1 cellular context compared by ENCODE assay signal in the genomic region with DNA sequence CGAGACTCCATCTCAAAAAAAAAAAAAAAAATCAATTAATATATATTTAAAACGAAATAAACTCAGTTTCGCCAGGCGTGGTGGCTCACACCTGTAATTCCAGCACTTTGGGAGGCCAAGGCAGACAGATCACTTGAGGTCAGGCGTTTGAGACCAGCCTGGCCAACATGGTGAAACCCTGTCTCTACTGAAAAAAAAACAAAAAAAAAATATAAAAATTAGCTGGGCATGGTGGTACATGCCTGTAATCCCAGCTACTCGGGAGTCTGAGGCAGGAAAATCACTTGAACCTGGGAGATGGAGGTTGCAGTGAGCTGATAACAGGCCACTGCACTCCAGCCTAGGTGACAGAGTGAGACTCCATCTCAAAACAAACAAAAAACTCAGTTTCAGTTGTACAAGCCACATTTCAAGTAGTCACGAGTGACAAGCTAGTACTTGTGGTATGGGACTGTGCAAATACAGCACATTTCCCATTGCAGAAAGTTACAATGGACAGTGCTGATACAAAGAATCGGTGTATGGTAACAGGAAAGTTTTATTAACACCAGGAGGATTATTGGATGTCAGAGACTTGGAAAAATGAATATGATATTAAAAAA. TPM values are rescaled to one million over a fixed set of nuclear protein-coding genes. Genes with fewer than 3 reads are reported as not detected.
"Had no signal": no experiment of that assay in that cellular context is flagged by ENCODE, and none has a peak within 500 bp of the region (broad histone marks: within the 10 kb centered on the region; RNA-seq: fewer than 3 reads in every experiment).

No MANE protein-coding gene starts in this region.

RNA-seq across cellular contexts. Expression of gene RAB42, which starts 50.5 kb away (rescaled TPM):
- polyA plus RNA-seq: naive thymus-derived CD4-positive, alpha-beta T cell had no signal
